Comparison of ENCODE assay signal across 7 cellular contexts in the genomic region with DNA sequence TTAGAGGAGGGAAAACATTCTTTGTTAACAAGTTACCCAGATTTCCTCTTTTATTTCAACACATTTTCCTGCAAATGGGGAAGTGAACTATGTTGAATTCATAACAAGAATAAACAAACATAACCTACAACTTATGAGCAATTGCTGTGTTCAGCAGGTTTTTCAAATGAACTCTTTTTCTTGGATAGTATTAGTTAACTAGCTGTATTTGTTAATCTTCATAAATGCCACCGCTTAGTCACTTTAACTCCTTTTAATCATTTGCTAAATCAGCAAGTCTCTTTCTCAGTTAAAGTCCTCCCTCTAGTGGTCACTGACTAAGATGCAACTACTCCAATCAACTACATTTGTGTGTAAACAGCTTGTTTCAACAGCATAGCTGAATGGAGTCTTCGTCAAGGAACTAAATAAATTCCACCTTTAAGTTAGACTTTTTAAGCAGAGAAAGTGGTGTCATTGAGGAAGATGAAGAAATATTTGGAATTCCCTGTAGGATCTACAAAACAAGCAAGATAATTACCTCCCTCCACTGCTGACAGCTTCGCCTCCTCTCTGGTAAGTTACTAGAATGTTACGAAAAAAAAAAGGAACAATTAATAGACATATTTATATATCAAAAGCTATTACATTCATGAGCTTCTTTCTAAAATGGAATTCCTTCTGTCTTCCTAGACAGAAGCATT.
A peak's percentile ranks its signal among the peaks of the same experiment; 100 is the strongest.
DNase-seq lines count a peak whose midpoint lies in the region; ATAC-seq, FAIRE-seq and TF ChIP-seq lines count a peak whose summit lies in the region.

No MANE protein-coding gene starts in this region.

- no peak overlapping the region for H3K4me3 Mint-ChIP-seq in nephron progenitor cell

- DNase-seq in GM12865 (ENCODE audit: low read depth) (peak; percentile 71), HTR-8/SVneo (ENCODE audit: insufficient read length, low spot score) (peak; percentile 34), RCC 7860 (ENCODE audit: low spot score) (peak; percentile 56), epithelial cell of proximal tubule (ENCODE audit: low read depth) (peak; percentile 78), nephron progenitor cell (peak; percentile 26)

- ATAC-seq in GM21619 (IDR thresholded peaks at IDR 0.05; ENCODE audit: unreplicated experiment) (peak; percentile 94), HG03457 (IDR thresholded peaks at IDR 0.05; ENCODE audit: unreplicated experiment) (no peak)

- H3K36me3 Mint-ChIP-seq in nephron progenitor cell (ENCODE audit: low read depth) = peaks cover 27% of the 10 kb centered on the region

- FAIRE-seq in HTR-8/SVneo (lab: Jason Lieb, UNC) = peak; percentile 89
- FAIRE-seq in RCC 7860 (lab: Jason Lieb, UNC) = peak; percentile 82

- H3K4me3 ChIP-seq in GM12865 (ENCODE audit: low read depth, low read length) = no peak overlapping the region
- H3K4me3 ChIP-seq in epithelial cell of proximal tubule (ENCODE audit: low read depth, low read length) = no peak overlapping the region

- H3K9me3 Mint-ChIP-seq in nephron progenitor cell = no peaks in the 10 kb centered on the region

- no peak overlapping the region for H3K27ac Mint-ChIP-seq in nephron progenitor cell

- TF ChIP-seq CTCF in GM12865 (IDR thresholded peaks at IDR 0.05; ENCODE audit: insufficient read depth, low read depth, low read length, missing control alignments) (peak; percentile 69), epithelial cell of proximal tubule (conservative IDR thresholded peaks at IDR 0.05; ENCODE audit: low read depth, low read length) (peak; percentile 91), nephron progenitor cell (IDR thresholded peaks at IDR 0.05) (peak; percentile 83)

- H3K27me3 Mint-ChIP-seq in nephron progenitor cell (ENCODE audit: low read depth, poor library complexity) = no peaks in the 10 kb centered on the region

- H3K4me1 Mint-ChIP-seq in nephron progenitor cell = peaks cover 23% of the 10 kb centered on the region

Comparison
In these comparisons a context has a peak if more than half of its experiments do, and no peak if none do; other contexts are left out.
1. DNase-seq: peak in every context shown above with its lines; median percentile 78 in epithelial cell of proximal tubule; 71 in GM12865; 56 in RCC 7860; 34 in HTR-8/SVneo; 26 in nephron progenitor cell.